Comparison of ENCODE assay signal across 7 cellular contexts in genomic region chr3:69360690-69361089, GRCh38.
"Had no signal": no experiment of that assay in that cellular context is flagged by ENCODE, and none has a peak within 500 bp of the region (broad histone marks: within the 10 kb centered on the region; RNA-seq: fewer than 3 reads in every experiment).

No MANE protein-coding gene starts in this region.

- H3K4me1 Mint-ChIP-seq: IgD-negative memory B cell had no signal

- H3K4me3 ChIP-seq: GM23338 had no signal

- H3K27ac ChIP-seq: HL-60 had no signal

- DNase-seq: H9, HCEC 1CT, KBM-7 had no signal

- H3K27ac Mint-ChIP-seq: GM23338, H9 had no signal

- ATAC-seq: GM23338, HepG2 had no signal

- H3K4me3 Mint-ChIP-seq: GM23338, H9, IgD-negative memory B cell had no signal

- H2AFZ ChIP-seq: GM23338 had no signal

- H3K4me2 ChIP-seq: GM23338 had no signal
